ENCODE assay signal across 26 cellular contexts in the genomic region with DNA sequence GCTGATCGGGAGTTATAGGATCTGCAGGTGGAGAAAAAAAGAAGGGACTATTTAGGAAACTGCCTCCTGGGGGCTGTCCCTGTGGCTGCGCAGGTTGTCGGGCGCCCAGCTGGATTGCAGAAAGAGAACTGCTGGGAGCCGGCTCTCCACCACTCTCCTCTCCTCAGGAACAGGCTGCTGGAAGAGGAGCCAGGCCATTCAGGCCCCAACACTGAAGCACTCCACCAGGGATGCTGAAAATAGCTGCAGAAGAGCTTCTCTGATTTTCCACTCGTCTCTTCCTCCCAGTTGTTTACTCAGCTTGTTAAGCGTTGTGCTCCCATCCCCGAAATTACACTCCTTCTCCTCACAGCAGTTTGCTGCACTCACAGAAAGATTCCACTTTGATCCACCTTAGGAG.
"Had no signal": no experiment of that assay in that cellular context is flagged by ENCODE, and none has a peak within 500 bp of the region (broad histone marks: within the 10 kb centered on the region; RNA-seq: fewer than 3 reads in every experiment).

No MANE protein-coding gene starts in this region.

- H3K9me3 Mint-ChIP-seq: activated naive CD4-positive, alpha-beta T cell treated with anti-CD3 and anti-CD28 coated beads, Interleukin-2, amount 50 U/mL, for 24 hours; activated naive CD8-positive, alpha-beta T cell treated with anti-CD3 and anti-CD28 coated beads, Interleukin-2, amount 50 U/mL, for 24 hours; activated T-helper 17 cell treated with anti-CD3 and anti-CD28 coated beads, Interleukin-2, amount 50 U/mL, for 72 hours; natural killer cell had no signal

- H3K4me1 Mint-ChIP-seq: activated naive CD4-positive, alpha-beta T cell treated with anti-CD3 and anti-CD28 coated beads, Interleukin-2, amount 50 U/mL, for 24 hours; activated naive CD8-positive, alpha-beta T cell treated with anti-CD3 and anti-CD28 coated beads, Interleukin-2, amount 50 U/mL, for 24 hours; activated T-helper 17 cell treated with anti-CD3 and anti-CD28 coated beads, Interleukin-2, amount 50 U/mL, for 72 hours; natural killer cell had no signal

- H3K27me3 Mint-ChIP-seq: activated CD4-positive, alpha-beta memory T cell treated with anti-CD3 and anti-CD28 coated beads for 36 hours; activated naive CD4-positive, alpha-beta T cell treated with anti-CD3 and anti-CD28 coated beads, Interleukin-2, amount 50 U/mL, for 24 hours; activated naive CD8-positive, alpha-beta T cell treated with anti-CD3 and anti-CD28 coated beads, Interleukin-2, amount 50 U/mL, for 24 hours; activated T-cell treated with anti-CD3 and anti-CD28 coated beads, Interleukin-2, amount 50 U/mL, for 24 hours; activated T-helper 17 cell treated with anti-CD3 and anti-CD28 coated beads, Interleukin-2, amount 50 U/mL, for 72 hours had no signal

- H3K27ac Mint-ChIP-seq: activated CD4-positive, alpha-beta memory T cell treated with anti-CD3 and anti-CD28 coated beads for 36 hours; activated naive CD4-positive, alpha-beta T cell treated with anti-CD3 and anti-CD28 coated beads, Interleukin-2, amount 50 U/mL, for 24 hours; activated naive CD8-positive, alpha-beta T cell treated with anti-CD3 and anti-CD28 coated beads, Interleukin-2, amount 50 U/mL, for 24 hours; activated T-cell treated with anti-CD3 and anti-CD28 coated beads, Interleukin-2, amount 50 U/mL, for 24 hours; activated T-helper 17 cell treated with anti-CD3 and anti-CD28 coated beads, Interleukin-2, amount 50 U/mL, for 72 hours; effector memory CD8-positive, alpha-beta T cell; natural killer cell had no signal

- H3K4me1 ChIP-seq: gastroesophageal sphincter, left ventricle myocardium inferior, testis had no signal

- H3K36me3 Mint-ChIP-seq: activated CD4-positive, alpha-beta memory T cell treated with anti-CD3 and anti-CD28 coated beads for 36 hours; activated naive CD4-positive, alpha-beta T cell treated with anti-CD3 and anti-CD28 coated beads, Interleukin-2, amount 50 U/mL, for 24 hours; natural killer cell had no signal

- H3K9me3 ChIP-seq: gastroesophageal sphincter, testis had no signal

- H3K36me3 ChIP-seq: gastroesophageal sphincter, left ventricle myocardium inferior, transverse colon, WERI-Rb-1 had no signal

- H3K4me3 ChIP-seq: gastroesophageal sphincter, hepatocyte, left ventricle myocardium inferior, lung, testis, transverse colon had no signal

- H3K27me3 ChIP-seq: hepatocyte, testis, transverse colon had no signal

- ATAC-seq: activated CD4-positive, CD25-positive, alpha-beta regulatory T cell treated with anti-CD3 and anti-CD28 coated beads, Interleukin-2, amount 50 U/mL, for 24 hours; activated naive CD8-positive, alpha-beta T cell treated with anti-CD3 and anti-CD28 coated beads, Interleukin-2, amount 50 U/mL, for 24 hours; activated T-helper 17 cell treated with anti-CD3 and anti-CD28 coated beads, Interleukin-2, amount 50 U/mL, for 72 hours; effector memory CD8-positive, alpha-beta T cell; gastroesophageal sphincter; natural killer cell; right cardiac atrium had no signal

- H3K4me3 Mint-ChIP-seq: activated CD4-positive, alpha-beta memory T cell treated with anti-CD3 and anti-CD28 coated beads for 36 hours; activated naive CD4-positive, alpha-beta T cell treated with anti-CD3 and anti-CD28 coated beads, Interleukin-2, amount 50 U/mL, for 24 hours; activated naive CD8-positive, alpha-beta T cell treated with anti-CD3 and anti-CD28 coated beads, Interleukin-2, amount 50 U/mL, for 24 hours; activated T-cell treated with anti-CD3 and anti-CD28 coated beads, Interleukin-2, amount 50 U/mL, for 24 hours; activated T-helper 17 cell treated with anti-CD3 and anti-CD28 coated beads, Interleukin-2, amount 50 U/mL, for 72 hours; effector memory CD8-positive, alpha-beta T cell; natural killer cell had no signal

- H3K27ac ChIP-seq: gastroesophageal sphincter, hepatocyte, left ventricle myocardium inferior, testis, transverse colon, WERI-Rb-1 had no signal

- DNase-seq: activated CD4-positive, alpha-beta memory T cell treated with anti-CD3 and anti-CD28 coated beads for 36 hours; activated CD4-positive, alpha-beta T cell treated with anti-CD3 and anti-CD28 coated beads for 48 hours; activated CD8-positive, alpha-beta memory T cell treated with anti-CD3 and anti-CD28 coated beads, Interleukin-2, amount 50 U/mL, for 48 hours; activated naive CD8-positive, alpha-beta T cell treated with anti-CD3 and anti-CD28 coated beads, Interleukin-2, amount 50 U/mL, for 24 hours; activated T-cell treated with anti-CD3 and anti-CD28 coated beads, Interleukin-2, amount 50 U/mL, for 24 hours; amygdala; caudate nucleus; cortex of kidney; effector memory CD8-positive, alpha-beta T cell; islet precursor cell; left ventricle myocardium inferior; mesendoderm; natural killer cell; right cardiac atrium; stimulated activated CD4-positive, alpha-beta T cell treated with anti-CD3 and anti-CD28 coated beads, Interleukin-15, amount 100 ng/mL, for 24 hours; stimulated activated CD4-positive, alpha-beta T cell treated with anti-CD3 and anti-CD28 coated beads, Interleukin-2, amount 100 ng/mL, for 24 hours; stimulated activated naive CD4-positive, alpha-beta T cell treated with Interleukin-2 at 50 U/mL for 16 hours; testis; transverse colon; WERI-Rb-1 had no signal
